ENCODE assay signal across 11 cellular contexts in the genomic region with DNA sequence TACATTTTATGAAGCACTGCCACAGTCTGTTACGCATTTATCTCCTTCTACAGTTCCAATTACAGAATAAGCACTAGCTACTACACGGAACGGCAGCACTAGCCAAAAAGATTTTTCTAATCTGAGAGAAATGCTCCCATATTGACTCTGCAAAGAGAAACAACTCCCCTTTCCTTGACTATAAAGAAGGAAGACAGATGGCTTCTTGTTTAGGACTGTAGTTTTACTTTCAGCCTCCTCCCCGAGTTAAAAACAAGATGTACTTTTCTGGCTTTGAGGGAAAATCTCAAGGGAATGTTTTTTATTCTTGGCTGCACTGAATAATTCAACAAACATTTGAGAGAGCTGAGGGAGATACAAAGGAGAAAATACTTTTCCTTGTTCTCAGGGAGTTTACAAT. TPM values are rescaled to one million over a fixed set of nuclear protein-coding genes. Genes with fewer than 3 reads are reported as not detected.
DNase-seq lines count a peak whose midpoint lies in the region; ATAC-seq and TF ChIP-seq lines count a peak whose summit lies in the region.
"Had no signal": no experiment of that assay in that cellular context is flagged by ENCODE, and none has a peak within 500 bp of the region (broad histone marks: within the 10 kb centered on the region; RNA-seq: fewer than 3 reads in every experiment).

No MANE protein-coding gene starts in this region.

- no peak for TF ChIP-seq POLR2A in vagina (IDR thresholded peaks at IDR 0.05)

- no peak overlapping the region for H3K4me3 Mint-ChIP-seq in activated CD8-positive, alpha-beta memory T cell treated with anti-CD3 and anti-CD28 coated beads, Interleukin-2, amount 10 ng/mL, durations not matched to agents 7 days and 5 days
- H3K4me3 Mint-ChIP-seq: CD14-positive monocyte had no signal

- H3K18ac ChIP-seq in mesenchymal stem cell (ENCODE audit: low read depth in 1 of 2, low read length in 2 of 2): no peak overlapping the region

- H3K9ac ChIP-seq in mesenchymal stem cell (ENCODE audit: low read length): peak overlapping the region; percentile 91

- no peak overlapping the region for H4K91ac ChIP-seq in mesenchymal stem cell (ENCODE audit: low read length)

- intact Hi-C loops in left cardiac atrium (cut with DNase I): no loop called here
- intact Hi-C loops in dorsolateral prefrontal cortex (cut with DNase I): loop anchor here (5.0 to 10.0 kb wide), 9 partner anchors 55 to 380 kb away; a partner anchor contains a TSS
- intact Hi-C loops in vagina (cut with DNase I): no loop called here

- no peak overlapping the region for H3K4me3 ChIP-seq in cardiac muscle cell
- H3K4me3 ChIP-seq in dorsolateral prefrontal cortex: peak overlapping the region in 47 of 59 donors; percentile 0 to 88 (median 26)
- peak overlapping the region in 1 of 2 experiments; percentile 78 for H3K4me3 ChIP-seq in mesenchymal stem cell (ENCODE audit: insufficient read depth in 1 of 2, low read depth in 1 of 2, low read length in 2 of 2)
- peak overlapping the region in 1 of 2 donors; percentile 19 for H3K4me3 ChIP-seq in vagina

- CTCF ChIA-PET in activated CD8-positive, alpha-beta memory T cell treated with anti-CD3 and anti-CD28 coated beads, Interleukin-2, amount 10 ng/mL, durations not matched to agents 7 days and 5 days (lab: Charles Lee): interaction anchor here (2.6 kb wide), 1 partner anchor 163 kb away, joined by 12 read pairs; no protein-coding TSS in a partner anchor

- H2BK5ac ChIP-seq in mesenchymal stem cell (ENCODE audit: low read depth, low read length, poor library complexity, severe bottlenecking): no peak overlapping the region

- H3K27me3 ChIP-seq in cardiac muscle cell (no peaks in the 10 kb centered on the region), dorsolateral prefrontal cortex (no peaks in the 10 kb centered on the region), mesenchymal stem cell (ENCODE audit: control insufficient read depth in 1 of 2, insufficient read depth in 1 of 2, low read length in 2 of 2) (no peaks in the 10 kb centered on the region), vagina (no peaks in the 10 kb centered on the region)

- no peak overlapping the region for H2AFZ ChIP-seq in mesenchymal stem cell (ENCODE audit: low read depth, low read length)

- no peak overlapping the region for H2BK120ac ChIP-seq in mesenchymal stem cell (ENCODE audit: low read depth, low read length)

- H3K4me2 ChIP-seq in mesenchymal stem cell (ENCODE audit: low read length, poor library complexity, severe bottlenecking): no peak overlapping the region

- no peaks in the 10 kb centered on the region for H3K36me3 Mint-ChIP-seq in activated CD8-positive, alpha-beta memory T cell treated with anti-CD3 and anti-CD28 coated beads, Interleukin-2, amount 10 ng/mL, durations not matched to agents 7 days and 5 days
- H3K36me3 Mint-ChIP-seq: CD14-positive monocyte had no signal

- no peak overlapping the region for H2BK15ac ChIP-seq in mesenchymal stem cell (ENCODE audit: low read depth, poor library complexity, severe bottlenecking)

- H3K9me3 Mint-ChIP-seq in activated CD8-positive, alpha-beta memory T cell treated with anti-CD3 and anti-CD28 coated beads, Interleukin-2, amount 10 ng/mL, durations not matched to agents 7 days and 5 days (ENCODE audit: low read depth): no peaks in the 10 kb centered on the region

- ATAC-seq in left cardiac atrium: no peak
- ATAC-seq in activated CD8-positive, alpha-beta memory T cell treated with anti-CD3 and anti-CD28 coated beads, Interleukin-2, amount 10 ng/mL, durations not matched to agents 7 days and 5 days: no peak

- H3K23ac ChIP-seq in mesenchymal stem cell (ENCODE audit: low read length in 2 of 2): no peak overlapping the region

- TF ChIP-seq CTCF in cardiac muscle cell (IDR thresholded peaks at IDR 0.05; ENCODE audit: low read depth, low read length): no peak
- TF ChIP-seq CTCF in dorsolateral prefrontal cortex (IDR thresholded peaks at IDR 0.05 in 54 of 56, conservative IDR thresholded peaks at IDR 0.05 in 2 of 56; ENCODE audit: low read depth in 1 of 56, partially characterized antibody in 56 of 56): no peak
- no peak for TF ChIP-seq CTCF in vagina (IDR thresholded peaks at IDR 0.05)

- H2AK5ac ChIP-seq in mesenchymal stem cell (ENCODE audit: low read length, severe bottlenecking): no peak overlapping the region

- H3K27ac ChIP-seq in cardiac muscle cell (peak overlapping the region; percentile 20), dorsolateral prefrontal cortex (peak overlapping the region in 58 of 59 donors; percentile 3 to 98 (median 90)), mesenchymal stem cell (ENCODE audit: low read length, poor library complexity, severe bottlenecking) (no peak overlapping the region), vagina (peak overlapping the region; percentile 60)

- 26% methylated on average over 3 of the region's 4 CpGs for WGBS in mesenchymal stem cell

- peak in 1 of 2 donors; percentile 67 for DNase-seq in cardiac muscle cell (ENCODE audit: low read depth in 1 of 2, low spot score in 1 of 2)
- no peak for DNase-seq in left cardiac atrium
- DNase-seq in dorsolateral prefrontal cortex: no peak
- peak; percentile 51 for DNase-seq in mesenchymal stem cell
- no peak for DNase-seq in vagina (ENCODE audit: extremely low spot score in 2 of 2)
- DNase-seq in activated CD8-positive, alpha-beta memory T cell treated with anti-CD3 and anti-CD28 coated beads, Interleukin-2, amount 10 ng/mL, durations not matched to agents 7 days and 5 days: no peak
- DNase-seq in AG08395 (ENCODE audit: low spot score): no peak
- no peak for DNase-seq in DMS114 treated with DMSO at 0.1 percent for 48 hours (lab: John Stamatoyannopoulos, UW; ENCODE audit: unreplicated experiment)
- DNase-seq: NCI-H345; stimulated activated CD4-positive, alpha-beta T cell treated with anti-CD3 and anti-CD28 coated beads, Interleukin-2, amount 100 ng/mL, for 24 hours had no signal

- no peak overlapping the region for H3K4ac ChIP-seq in mesenchymal stem cell (ENCODE audit: low read depth in 1 of 2, low read length in 2 of 2)

- H2BK12ac ChIP-seq in mesenchymal stem cell (ENCODE audit: low read length in 2 of 2): no peak overlapping the region

- no peak overlapping the region for H4K8ac ChIP-seq in mesenchymal stem cell (ENCODE audit: low read length)

- peaks cover 11% of the 10 kb centered on the region for H3K79me1 ChIP-seq in mesenchymal stem cell (replicated peaks; ENCODE audit: low read length, poor library complexity, severe bottlenecking)

- no peak overlapping the region for H3K14ac ChIP-seq in mesenchymal stem cell (ENCODE audit: low read length in 2 of 2)

- H3K4me1 ChIP-seq in cardiac muscle cell (ENCODE audit: low read depth): peaks cover 29% of the 10 kb centered on the region
- no peaks in the 10 kb centered on the region for H3K4me1 ChIP-seq in mesenchymal stem cell (ENCODE audit: control insufficient read depth, insufficient read depth, low read depth, low read length)
- peaks cover 32% of the 10 kb centered on the region for H3K4me1 ChIP-seq in vagina

- H3K27ac Mint-ChIP-seq in activated CD8-positive, alpha-beta memory T cell treated with anti-CD3 and anti-CD28 coated beads, Interleukin-2, amount 10 ng/mL, durations not matched to agents 7 days and 5 days: no peak overlapping the region

- peaks cover 21% of the 10 kb centered on the region for H3K4me1 Mint-ChIP-seq in activated CD8-positive, alpha-beta memory T cell treated with anti-CD3 and anti-CD28 coated beads, Interleukin-2, amount 10 ng/mL, durations not matched to agents 7 days and 5 days

- no peaks in the 10 kb centered on the region for H3K9me3 ChIP-seq in cardiac muscle cell (ENCODE audit: low read depth)
- H3K9me3 ChIP-seq in mesenchymal stem cell (ENCODE audit: control insufficient read depth, low read length): no peaks in the 10 kb centered on the region
- no peaks in the 10 kb centered on the region for H3K9me3 ChIP-seq in vagina

- H3K36me3 ChIP-seq in cardiac muscle cell (no peaks in the 10 kb centered on the region), mesenchymal stem cell (ENCODE audit: control insufficient read depth in 1 of 2, insufficient read depth in 2 of 2, low read depth in 1 of 2, low read length in 2 of 2) (no peaks in the 10 kb centered on the region), vagina (no peaks in the 10 kb centered on the region)

- peaks cover 66% of the 10 kb centered on the region for H3K27me3 Mint-ChIP-seq in activated CD8-positive, alpha-beta memory T cell treated with anti-CD3 and anti-CD28 coated beads, Interleukin-2, amount 10 ng/mL, durations not matched to agents 7 days and 5 days

RNA-seq across cellular contexts. Expression of a gene that starts 1.9 kb away (rescaled TPM):
- total RNA-seq in cardiac muscle cell: 29.4 and 38.7 TPM in 2 replicates
- 32.4 and 54.2 TPM in 2 replicates for polyA plus RNA-seq in cardiac muscle cell
- total RNA-seq in left cardiac atrium: 10 to 100 TPM; 16.9 to 17.3 TPM
- total RNA-seq in dorsolateral prefrontal cortex: 100 to 1,000 TPM in 103 of 120 experiments, 10 to 100 TPM in 17; 60.7 to 602 (median 176) TPM
- polyA plus RNA-seq in mesenchymal stem cell (2013, experiment 1 of 2): 22.8 TPM
- polyA plus RNA-seq in mesenchymal stem cell (2013, experiment 2 of 2): 22.9 TPM
- 67.3 TPM for total RNA-seq in vagina
- 10 to 100 TPM in 1 of 2 experiments, 1 to 10 TPM in 1; 4.9 to 10.3 TPM for total RNA-seq in activated CD8-positive, alpha-beta memory T cell treated with anti-CD3 and anti-CD28 coated beads, Interleukin-2, amount 10 ng/mL, durations not matched to agents 7 days and 5 days

Comparison
In these comparisons a context has a peak if more than half of its experiments do, and no peak if none do; other contexts are left out.
1. intact Hi-C loops: an anchor here in dorsolateral prefrontal cortex (5.0 to 10.0 kb wide); none called in left cardiac atrium and vagina.